ENCODE assay signal across 12 cellular contexts in genomic region chr4:140186651-140187315, GRCh38. TPM values are rescaled to one million over a fixed set of nuclear protein-coding genes. Genes with fewer than 3 reads are reported as not detected.
DNase-seq lines count a peak whose midpoint lies in the region; ATAC-seq and TF ChIP-seq lines count a peak whose summit lies in the region.
"Had no signal": no experiment of that assay in that cellular context is flagged by ENCODE, and none has a peak within 500 bp of the region (broad histone marks: within the 10 kb centered on the region; RNA-seq: fewer than 3 reads in every experiment).

No MANE protein-coding gene starts in this region.

- intact Hi-C loops in esophagus squamous epithelium (cut with DNase I) (no loop called here), Caco-2 (cut with micrococcal nuclease; ENCODE audit: unreplicated experiment) (no loop called here)

- DNase-seq in G401 (ENCODE audit: low spot score): peak; percentile 70
- DNase-seq in Peyer's patch: peak in 2 of 3 donors; percentile 67 to 79
- no peak for DNase-seq in esophagus squamous epithelium (lab: John Stamatoyannopoulos, UW)
- DNase-seq in renal cortical epithelial cell (ENCODE audit: low read depth): peak; percentile 86
- DNase-seq in Caco-2: no peak
- DNase-seq in dedifferentiated amniotic fluid mesenchymal stem cell (ENCODE audit: extremely low spot score): no peak
- DNase-seq in stimulated activated naive CD8-positive, alpha-beta T cell treated with anti-CD3 and anti-CD28 coated beads, Interleukin-15, amount 100 ng/mL, for 72 hours: no peak
- DNase-seq: naive B cell, NCI-H187 treated with DMSO at 0.1 percent for 48 hours had no signal

- TF ChIP-seq CTCF in Peyer's patch (IDR thresholded peaks at IDR 0.05) (no peak), esophagus squamous epithelium (IDR thresholded peaks at IDR 0.05) (no peak), Caco-2 (IDR thresholded peaks at IDR 0.05; ENCODE audit: insufficient read depth in 1 of 2, low read depth in 1 of 2, low read length in 1 of 2, severe bottlenecking in 1 of 2, unreplicated experiment in 1 of 2) (no peak)

- H3K9me3 ChIP-seq in Peyer's patch (no peaks in the 10 kb centered on the region), esophagus squamous epithelium (no peaks in the 10 kb centered on the region), Caco-2 (no peaks in the 10 kb centered on the region)

- no peak for ATAC-seq in GM19035 (IDR thresholded peaks at IDR 0.05; ENCODE audit: unreplicated experiment)
- no peak for ATAC-seq in stimulated activated naive CD8-positive, alpha-beta T cell treated with anti-CD3 and anti-CD28 coated beads, Interleukin-15, amount 100 ng/mL, for 72 hours

- WGBS in esophagus squamous epithelium, 2 donors: 50 to 78% methylated on average over 4 to 9 of the region's 9 CpGs

- no peaks in the 10 kb centered on the region for H3K36me3 Mint-ChIP-seq in Caco-2 (ENCODE audit: insufficient read depth, unreplicated experiment)
- H3K36me3 Mint-ChIP-seq: naive B cell had no signal

- H3K4me1 ChIP-seq in Peyer's patch (peaks cover 0 to 15% (median 2%) of the 10 kb centered on the region in 4 donors), esophagus squamous epithelium (peaks cover 13 to 40% (median 21%) of the 10 kb centered on the region in 3 donors), Caco-2 (no peaks in the 10 kb centered on the region)

- in situ Hi-C loops in G401 (cut with HindIII; ENCODE audit: low sequenced_read_pairs): no loop called here

- no peaks in the 10 kb centered on the region for H3K4me1 Mint-ChIP-seq in Caco-2 (ENCODE audit: low read depth, unreplicated experiment)
- H3K4me1 Mint-ChIP-seq in stimulated activated naive CD8-positive, alpha-beta T cell treated with anti-CD3 and anti-CD28 coated beads, Interleukin-15, amount 100 ng/mL, for 72 hours: no peaks in the 10 kb centered on the region
- H3K4me1 Mint-ChIP-seq: naive B cell had no signal

- H3K4me3 ChIP-seq in Peyer's patch (no peak overlapping the region), esophagus squamous epithelium (no peak overlapping the region), Caco-2 (ENCODE audit: low read depth, low read length) (no peak overlapping the region)

- CTCF ChIA-PET in Caco-2 (lab: Charles Lee): no interaction called here

- no TSS peak for BruUV-seq in Caco-2 (replicated peaks; lab: Mats Ljungman, UMichigan)

- TF ChIP-seq POLR2A in Peyer's patch (IDR thresholded peaks at IDR 0.05) (no peak), esophagus squamous epithelium (IDR thresholded peaks at IDR 0.05) (no peak)

- H3K27me3 ChIP-seq in Peyer's patch (no peaks in the 10 kb centered on the region), esophagus squamous epithelium (no peaks in the 10 kb centered on the region), Caco-2 (replicated peaks; ENCODE audit: control insufficient read depth, insufficient read depth, low read length) (no peaks in the 10 kb centered on the region)

- H3K36me3 ChIP-seq in Peyer's patch (no peaks in the 10 kb centered on the region), esophagus squamous epithelium (no peaks in the 10 kb centered on the region), Caco-2 (ENCODE audit: control insufficient read depth, insufficient read depth, low read length) (no peaks in the 10 kb centered on the region)

- H3K4me3 Mint-ChIP-seq in Caco-2 (ENCODE audit: unreplicated experiment): no peak overlapping the region
- H3K4me3 Mint-ChIP-seq in stimulated activated naive CD8-positive, alpha-beta T cell treated with anti-CD3 and anti-CD28 coated beads, Interleukin-15, amount 100 ng/mL, for 72 hours: no peak overlapping the region
- H3K4me3 Mint-ChIP-seq: naive B cell; T-helper 1 cell treated with Interleukin-12 subunit alpha and Interleukin-12 subunit beta and Interleukin-4 antibody, amounts not matched to agents 30 μg/mL and 1 μg/mL, for 36 hours had no signal

- H3K27ac ChIP-seq in Peyer's patch: peak overlapping the region in 2 of 4 donors; percentile 17 to 34
- peak overlapping the region; percentile 53 to 79 (median 68) for H3K27ac ChIP-seq in esophagus squamous epithelium

- no peaks in the 10 kb centered on the region for H3K9me3 Mint-ChIP-seq in Caco-2 (ENCODE audit: unreplicated experiment)
- no peaks in the 10 kb centered on the region for H3K9me3 Mint-ChIP-seq in stimulated activated naive CD8-positive, alpha-beta T cell treated with anti-CD3 and anti-CD28 coated beads, Interleukin-15, amount 100 ng/mL, for 72 hours
- H3K9me3 Mint-ChIP-seq: activated T-helper 2 cell treated with anti-CD3 and anti-CD28 coated beads, Interferon-gamma antibody, Interleukin-2, Interleukin-4, amounts not matched to agents 10 μg/mL and 5 μg/mL and 100 μg/mL, durations not matched to agents 14 hours and 24 hours and 36 hours; naive B cell; T-helper 1 cell treated with Interleukin-12 subunit alpha and Interleukin-12 subunit beta and Interleukin-4 antibody, amounts not matched to agents 30 μg/mL and 1 μg/mL, for 36 hours had no signal

- no peaks in the 10 kb centered on the region for H3K27me3 Mint-ChIP-seq in Caco-2 (ENCODE audit: insufficient read depth, unreplicated experiment)
- no peaks in the 10 kb centered on the region for H3K27me3 Mint-ChIP-seq in stimulated activated naive CD8-positive, alpha-beta T cell treated with anti-CD3 and anti-CD28 coated beads, Interleukin-15, amount 100 ng/mL, for 72 hours

- POLR2A ChIA-PET in Caco-2 (lab: Charles Lee): no interaction called here

- no peak overlapping the region for H3K27ac Mint-ChIP-seq in Caco-2 (ENCODE audit: unreplicated experiment)
- no peak overlapping the region for H3K27ac Mint-ChIP-seq in stimulated activated naive CD8-positive, alpha-beta T cell treated with anti-CD3 and anti-CD28 coated beads, Interleukin-15, amount 100 ng/mL, for 72 hours
- H3K27ac Mint-ChIP-seq: activated T-helper 2 cell treated with anti-CD3 and anti-CD28 coated beads, Interferon-gamma antibody, Interleukin-2, Interleukin-4, amounts not matched to agents 10 μg/mL and 5 μg/mL and 100 μg/mL, durations not matched to agents 14 hours and 24 hours and 36 hours; naive B cell; T-helper 1 cell treated with Interleukin-12 subunit alpha and Interleukin-12 subunit beta and Interleukin-4 antibody, amounts not matched to agents 30 μg/mL and 1 μg/mL, for 36 hours had no signal

RNA-seq across cellular contexts. Expression of gene MAML3, which starts 32.8 kb away (rescaled TPM):
- not detected in 2 replicates for total RNA-seq in G401 (2014; rRNA removed; shearing (Covaris generic))
- total RNA-seq in Peyer's patch (10 to 100 TPM in 3 of 4 donors, 1 to 10 TPM in 1; 6.5 to 44.6 (median 22.1) TPM), esophagus squamous epithelium (10 to 100 TPM in 2 of 4 donors, 1 to 10 TPM in 2; 6.9 to 14.2 (median 8.9) TPM), renal cortical epithelial cell (0.17 and 2.0 TPM in 2 replicates), Caco-2 (2022) (12.1 TPM in 2 replicates)

Comparison
In these comparisons a context has a peak if more than half of its experiments do, and no peak if none do; other contexts are left out.
1. DNase-seq: peak in G401 (single experiment), Peyer's patch (2 of 3) and renal cortical epithelial cell (single experiment); none in esophagus squamous epithelium (single experiment), Caco-2 (0 of 2), dedifferentiated amniotic fluid mesenchymal stem cell (single experiment) and stimulated activated naive CD8-positive, alpha-beta T cell treated with anti-CD3 and anti-CD28 coated beads, Interleukin-15, amount 100 ng/mL, for 72 hours (0 of 2).